Comparison of ENCODE assay signal across 8 cellular contexts in the genomic region with DNA sequence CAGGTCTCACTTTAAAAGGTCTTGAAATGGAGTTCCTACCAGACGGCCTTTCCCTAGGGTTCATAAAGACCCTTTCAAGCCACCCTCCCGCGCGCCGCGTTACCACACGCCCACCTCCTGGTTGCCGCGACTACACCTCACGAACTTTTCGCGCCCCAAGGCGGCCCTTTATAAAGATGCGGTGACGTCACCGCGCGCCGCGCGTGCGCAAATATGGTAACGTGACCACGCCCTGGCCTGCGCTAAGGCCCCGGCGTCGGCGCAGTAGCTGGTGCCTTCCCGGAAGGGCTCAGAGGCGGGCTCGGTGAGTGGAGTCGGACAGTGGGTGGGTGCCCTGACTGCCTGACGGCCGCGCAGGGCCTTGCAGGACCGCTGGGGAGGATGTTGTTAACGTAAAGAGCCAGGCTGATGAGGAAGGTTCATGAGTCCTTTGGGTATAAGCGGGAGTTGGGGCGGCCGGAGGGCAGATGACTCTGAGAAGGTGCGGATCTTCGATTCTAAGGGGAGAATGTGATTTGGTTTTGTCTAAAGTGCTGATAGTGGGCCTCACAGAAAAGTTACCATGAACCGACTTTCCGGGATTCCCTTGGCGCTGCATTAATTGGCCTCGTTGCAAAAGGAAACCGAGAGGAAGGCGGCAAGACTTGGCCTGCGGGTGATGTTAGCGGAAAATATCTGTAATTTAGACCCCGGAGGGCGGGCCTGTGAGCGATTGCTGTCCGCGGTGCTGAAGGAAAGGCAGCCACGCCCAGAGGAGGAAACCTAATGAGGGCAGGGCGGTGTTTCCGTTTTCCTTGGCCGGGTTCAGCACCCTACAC. TPM values are rescaled to one million over a fixed set of nuclear protein-coding genes. Genes with fewer than 3 reads are reported as not detected.
A peak's percentile ranks its signal among the peaks of the same experiment; 100 is the strongest.
DNase-seq lines count a peak whose midpoint lies in the region; ATAC-seq and TF ChIP-seq lines count a peak whose summit lies in the region.

No MANE protein-coding gene starts in this region.

- H3K9me3 Mint-ChIP-seq in stimulated activated naive CD8-positive, alpha-beta T cell treated with anti-CD3 and anti-CD28 coated beads, Interleukin-15, Interleukin-2, amounts not matched to agents 100 ng/mL and 50 ng/mL, for 24 hours = peaks cover 12% of the 10 kb centered on the region

- H3K9me3 ChIP-seq in Panc1 (ENCODE audit: control insufficient read depth, insufficient read depth, low read depth, low read length) = no peaks in the 10 kb centered on the region
- no peaks in the 10 kb centered on the region for H3K9me3 ChIP-seq in neural cell (ENCODE audit: low read length)

- no peaks in the 10 kb centered on the region for H3K4me1 ChIP-seq in Panc1 (ENCODE audit: control insufficient read depth, insufficient read depth, low read length)
- peaks cover 4% of the 10 kb centered on the region for H3K4me1 ChIP-seq in foreskin keratinocyte

- H3K4me3 ChIP-seq in Panc1 (ENCODE audit: low read depth in 2 of 2, low read length in 2 of 2) = peak overlapping the region; percentile 53 to 85
- peak overlapping the region; percentile 79 for H3K4me3 ChIP-seq in neural cell (ENCODE audit: low read length)

- in situ Hi-C loops in Panc1 (cut with HindIII; ENCODE audit: low pct_unique_long_range_greater_than_20kb, low sequenced_read_pairs) = no loop called here

- peak overlapping the region; percentile 98 for H3K27ac Mint-ChIP-seq in stimulated activated naive CD8-positive, alpha-beta T cell treated with anti-CD3 and anti-CD28 coated beads, Interleukin-15, Interleukin-2, amounts not matched to agents 100 ng/mL and 50 ng/mL, for 24 hours

- no peaks in the 10 kb centered on the region for H3F3A ChIP-seq in neural cell (ENCODE audit: insufficient read depth, low read length, poor library complexity, severe bottlenecking)

- peak overlapping the region; percentile 93 for H2AFZ ChIP-seq in neural cell (ENCODE audit: low read depth, low read length)

- intact Hi-C loops in Panc1 (cut with micrococcal nuclease; ENCODE audit: unreplicated experiment) = no loop called here

- peak overlapping the region; percentile 57 for H3K4me2 ChIP-seq in neural cell (ENCODE audit: low read length)

- H3K27ac ChIP-seq in Panc1 (ENCODE audit: low read length) (peak overlapping the region; percentile 74), foreskin keratinocyte (peak overlapping the region; percentile 66), neural cell (ENCODE audit: low read length) (peak overlapping the region; percentile 80)

- CTCF ChIA-PET in Panc1 (lab: Charles Lee) = no interaction called here

- peak overlapping the region; percentile 72 for H3K9ac ChIP-seq in neural cell (ENCODE audit: low read length)

- TSS peak; percentile 82 for BruUV-seq in Panc1 (replicated peaks; lab: Mats Ljungman, UMichigan)

- H3K27me3 ChIP-seq in Panc1 (ENCODE audit: control insufficient read depth, insufficient read depth, low read length) (no peaks in the 10 kb centered on the region), foreskin keratinocyte (no peaks in the 10 kb centered on the region), neural cell (ENCODE audit: insufficient read depth, low read depth, low read length) (no peaks in the 10 kb centered on the region)

- no peaks in the 10 kb centered on the region for H4K20me1 ChIP-seq in neural cell (ENCODE audit: insufficient read depth)

- POLR2A ChIA-PET in Panc1 (lab: Charles Lee) = no interaction called here

- TF ChIP-seq CTCF in Panc1 (IDR thresholded peaks at IDR 0.05) (no peak), foreskin keratinocyte (conservative IDR thresholded peaks at IDR 0.05) (no peak), neural cell (IDR thresholded peaks at IDR 0.05; ENCODE audit: poor library complexity, severe bottlenecking) (no peak)

- H3K79me2 ChIP-seq in neural cell (replicated peaks; ENCODE audit: insufficient read depth, low read length) = peaks cover 4% of the 10 kb centered on the region

- DNase-seq in AG08396 (ENCODE audit: low spot score) = peak; percentile 85
- peak; percentile 46 for DNase-seq in Panc1 (ENCODE audit: low read depth, low spot score)
- DNase-seq in activated naive CD4-positive, alpha-beta T cell (lab: John Stamatoyannopoulos, UW) = peak; percentile 3 to 45 (median 20)
- peak; percentile 63 to 79 for DNase-seq in foreskin keratinocyte

- peaks cover 9% of the 10 kb centered on the region for H3K36me3 Mint-ChIP-seq in stimulated activated naive CD8-positive, alpha-beta T cell treated with anti-CD3 and anti-CD28 coated beads, Interleukin-15, Interleukin-2, amounts not matched to agents 100 ng/mL and 50 ng/mL, for 24 hours (ENCODE audit: low read depth)

- peaks cover 11% of the 10 kb centered on the region for H3K4me1 Mint-ChIP-seq in stimulated activated naive CD8-positive, alpha-beta T cell treated with anti-CD3 and anti-CD28 coated beads, Interleukin-15, Interleukin-2, amounts not matched to agents 100 ng/mL and 50 ng/mL, for 24 hours (ENCODE audit: low read depth)

- TF ChIP-seq RAD21 in neural cell (conservative IDR thresholded peaks at IDR 0.05) = peak; percentile 43

- TF ChIP-seq EP300 in neural cell (conservative IDR thresholded peaks at IDR 0.05; ENCODE audit: poor library complexity, severe bottlenecking) = no peak

- ATAC-seq in GM19324 (IDR thresholded peaks at IDR 0.05; ENCODE audit: low FRiP score, unreplicated experiment) (peak; percentile 99), HG03469 (IDR thresholded peaks at IDR 0.05; ENCODE audit: unreplicated experiment) (peak; percentile 98), Panc1 (peak; percentile 100), foreskin keratinocyte (peak; percentile 99)

- H3K36me3 ChIP-seq in Panc1 (ENCODE audit: control insufficient read depth, insufficient read depth, low read length) (peaks cover 7% of the 10 kb centered on the region), neural cell (ENCODE audit: insufficient read depth, low read length) (peaks cover 11% of the 10 kb centered on the region)

- peaks cover 37% of the 10 kb centered on the region for H3K27me3 Mint-ChIP-seq in stimulated activated naive CD8-positive, alpha-beta T cell treated with anti-CD3 and anti-CD28 coated beads, Interleukin-15, Interleukin-2, amounts not matched to agents 100 ng/mL and 50 ng/mL, for 24 hours

- no peaks in the 10 kb centered on the region for H3K9me2 ChIP-seq in neural cell (ENCODE audit: insufficient read depth, low read length)

- H3K4me3 Mint-ChIP-seq in stimulated activated naive CD8-positive, alpha-beta T cell treated with anti-CD3 and anti-CD28 coated beads, Interleukin-15, Interleukin-2, amounts not matched to agents 100 ng/mL and 50 ng/mL, for 24 hours = peak overlapping the region; percentile 91

TF ChIP-seq in neural cell, 6 proteins besides CTCF, POLR2A, EP300 and RAD21:
- TF ChIP-seq EZH2 (IDR thresholded peaks at IDR 0.05; ENCODE audit: borderline replicate concordance, insufficient read depth, low read length, poor library complexity, severe bottlenecking) (no peak), POLR2AphosphoS5 (IDR thresholded peaks at IDR 0.05) (peak; percentile 90), MXI1 (conservative IDR thresholded peaks at IDR 0.05; ENCODE audit: poor library complexity, severe bottlenecking) (peak; percentile 36), SMC3 (conservative IDR thresholded peaks at IDR 0.05; ENCODE audit: poor library complexity) (peak; percentile 36), TAF1 (IDR thresholded peaks at IDR 0.05; ENCODE audit: low read depth) (no peak)
- TF ChIP-seq, protein P1, sequence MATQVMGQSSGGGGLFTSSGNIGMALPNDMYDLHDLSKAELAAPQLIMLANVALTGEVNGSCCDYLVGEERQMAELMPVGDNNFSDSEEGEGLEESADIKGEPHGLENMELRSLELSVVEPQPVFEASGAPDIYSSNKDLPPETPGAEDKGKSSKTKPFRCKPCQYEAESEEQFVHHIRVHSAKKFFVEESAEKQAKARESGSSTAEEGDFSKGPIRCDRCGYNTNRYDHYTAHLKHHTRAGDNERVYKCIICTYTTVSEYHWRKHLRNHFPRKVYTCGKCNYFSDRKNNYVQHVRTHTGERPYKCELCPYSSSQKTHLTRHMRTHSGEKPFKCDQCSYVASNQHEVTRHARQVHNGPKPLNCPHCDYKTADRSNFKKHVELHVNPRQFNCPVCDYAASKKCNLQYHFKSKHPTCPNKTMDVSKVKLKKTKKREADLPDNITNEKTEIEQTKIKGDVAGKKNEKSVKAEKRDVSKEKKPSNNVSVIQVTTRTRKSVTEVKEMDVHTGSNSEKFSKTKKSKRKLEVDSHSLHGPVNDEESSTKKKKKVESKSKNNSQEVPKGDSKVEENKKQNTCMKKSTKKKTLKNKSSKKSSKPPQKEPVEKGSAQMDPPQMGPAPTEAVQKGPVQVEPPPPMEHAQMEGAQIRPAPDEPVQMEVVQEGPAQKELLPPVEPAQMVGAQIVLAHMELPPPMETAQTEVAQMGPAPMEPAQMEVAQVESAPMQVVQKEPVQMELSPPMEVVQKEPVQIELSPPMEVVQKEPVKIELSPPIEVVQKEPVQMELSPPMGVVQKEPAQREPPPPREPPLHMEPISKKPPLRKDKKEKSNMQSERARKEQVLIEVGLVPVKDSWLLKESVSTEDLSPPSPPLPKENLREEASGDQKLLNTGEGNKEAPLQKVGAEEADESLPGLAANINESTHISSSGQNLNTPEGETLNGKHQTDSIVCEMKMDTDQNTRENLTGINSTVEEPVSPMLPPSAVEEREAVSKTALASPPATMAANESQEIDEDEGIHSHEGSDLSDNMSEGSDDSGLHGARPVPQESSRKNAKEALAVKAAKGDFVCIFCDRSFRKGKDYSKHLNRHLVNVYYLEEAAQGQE (IDR thresholded peaks at IDR 0.05; ENCODE audit: borderline replicate concordance) = peak; percentile 81

RNA-seq across cellular contexts. Expression of gene FEZF2, which starts 54.4 kb away (rescaled TPM):
- total RNA-seq in Panc1 (2021; ENCODE audit: unreplicated experiment) = not detected
- not detected for polyA plus RNA-seq in Panc1 (2012; ENCODE audit: insufficient read length)
- not detected in 2 replicates for total RNA-seq in foreskin keratinocyte
- not detected in 2 replicates for polyA plus RNA-seq in foreskin keratinocyte
- polyA plus RNA-seq in neural cell = 0.47 TPM in 1 of 2 replicates, not detected in the other
- polyA minus RNA-seq in neural cell = not detected in 2 replicates

Comparison
In these comparisons a context has a peak if more than half of its experiments do, and no peak if none do; other contexts are left out.
1. Peak in every context shown above with its lines: DNase-seq, ATAC-seq, H3K4me3 ChIP-seq and H3K27ac ChIP-seq.
2. DNase-seq: peak in every context shown above with its lines; median percentile 85 in AG08396; 71 in foreskin keratinocyte; 46 in Panc1; 20 in activated naive CD4-positive, alpha-beta T cell.